ENCODE assay signal across 1 cellular context in the genomic region with DNA sequence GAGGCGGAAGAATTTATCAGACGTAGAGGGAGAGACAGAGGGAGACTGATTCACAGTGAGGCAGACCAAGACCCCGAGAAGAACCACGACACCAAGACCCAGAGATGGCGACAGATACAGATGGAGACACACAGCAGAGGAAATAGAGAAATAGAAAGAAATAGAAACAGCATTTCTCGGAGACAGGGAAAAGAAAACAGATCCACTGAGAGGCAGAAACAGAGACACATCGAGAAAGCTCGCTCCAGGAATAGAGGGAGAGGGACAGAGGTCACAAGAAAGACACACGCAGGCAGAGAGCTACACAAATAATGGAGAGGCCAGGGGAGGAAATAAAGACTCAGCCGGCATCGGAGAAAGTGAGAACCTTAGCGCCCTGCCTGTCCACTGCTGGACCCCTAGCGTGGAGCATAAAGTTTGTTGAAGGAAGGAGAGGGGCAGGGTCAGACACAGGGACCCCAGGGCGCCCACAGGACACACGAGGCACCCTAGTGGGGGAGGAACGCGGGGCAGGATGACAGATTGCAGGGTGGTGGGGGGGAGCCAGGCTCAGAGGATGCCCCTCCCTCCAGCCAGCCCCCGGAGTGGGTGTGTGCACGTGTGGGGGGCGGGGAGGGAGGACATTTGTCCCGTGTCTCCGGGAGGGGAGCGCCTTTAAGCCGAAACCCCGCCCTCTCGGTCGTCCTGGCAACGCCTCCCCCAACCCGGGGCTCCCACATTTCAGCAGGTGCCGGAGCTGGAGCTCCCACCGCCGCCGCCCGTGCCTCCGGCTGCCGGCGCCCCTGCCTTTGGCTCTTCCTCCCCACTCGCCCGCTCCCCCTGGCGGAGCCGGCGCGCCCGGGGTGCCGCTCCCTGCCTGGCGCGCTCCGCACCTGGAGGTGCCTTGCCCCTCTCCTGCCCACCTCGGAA.
TF ChIP-seq lines count a peak whose summit lies in the region.

A gene (plus strand): TSS at position 716 of the 909 bp plus-strand sequence. CDS start 298 bp downstream, outside the sequence.

TF ChIP-seq in K562, 482 proteins besides CTCF, POLR2A, EP300 and RAD21 (continued from another document and continues in another):
- TF ChIP-seq, protein P1, sequence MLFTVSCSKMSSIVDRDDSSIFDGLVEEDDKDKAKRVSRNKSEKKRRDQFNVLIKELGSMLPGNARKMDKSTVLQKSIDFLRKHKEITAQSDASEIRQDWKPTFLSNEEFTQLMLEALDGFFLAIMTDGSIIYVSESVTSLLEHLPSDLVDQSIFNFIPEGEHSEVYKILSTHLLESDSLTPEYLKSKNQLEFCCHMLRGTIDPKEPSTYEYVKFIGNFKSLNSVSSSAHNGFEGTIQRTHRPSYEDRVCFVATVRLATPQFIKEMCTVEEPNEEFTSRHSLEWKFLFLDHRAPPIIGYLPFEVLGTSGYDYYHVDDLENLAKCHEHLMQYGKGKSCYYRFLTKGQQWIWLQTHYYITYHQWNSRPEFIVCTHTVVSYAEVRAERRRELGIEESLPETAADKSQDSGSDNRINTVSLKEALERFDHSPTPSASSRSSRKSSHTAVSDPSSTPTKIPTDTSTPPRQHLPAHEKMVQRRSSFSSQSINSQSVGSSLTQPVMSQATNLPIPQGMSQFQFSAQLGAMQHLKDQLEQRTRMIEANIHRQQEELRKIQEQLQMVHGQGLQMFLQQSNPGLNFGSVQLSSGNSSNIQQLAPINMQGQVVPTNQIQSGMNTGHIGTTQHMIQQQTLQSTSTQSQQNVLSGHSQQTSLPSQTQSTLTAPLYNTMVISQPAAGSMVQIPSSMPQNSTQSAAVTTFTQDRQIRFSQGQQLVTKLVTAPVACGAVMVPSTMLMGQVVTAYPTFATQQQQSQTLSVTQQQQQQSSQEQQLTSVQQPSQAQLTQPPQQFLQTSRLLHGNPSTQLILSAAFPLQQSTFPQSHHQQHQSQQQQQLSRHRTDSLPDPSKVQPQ (CRISPR knock-in tag; IDR thresholded peaks at IDR 0.05; ENCODE audit: borderline replicate concordance) = no peak
- TF ChIP-seq L3MBTL2 (IDR thresholded peaks at IDR 0.05) = no peak
- TF ChIP-seq, protein P2, sequence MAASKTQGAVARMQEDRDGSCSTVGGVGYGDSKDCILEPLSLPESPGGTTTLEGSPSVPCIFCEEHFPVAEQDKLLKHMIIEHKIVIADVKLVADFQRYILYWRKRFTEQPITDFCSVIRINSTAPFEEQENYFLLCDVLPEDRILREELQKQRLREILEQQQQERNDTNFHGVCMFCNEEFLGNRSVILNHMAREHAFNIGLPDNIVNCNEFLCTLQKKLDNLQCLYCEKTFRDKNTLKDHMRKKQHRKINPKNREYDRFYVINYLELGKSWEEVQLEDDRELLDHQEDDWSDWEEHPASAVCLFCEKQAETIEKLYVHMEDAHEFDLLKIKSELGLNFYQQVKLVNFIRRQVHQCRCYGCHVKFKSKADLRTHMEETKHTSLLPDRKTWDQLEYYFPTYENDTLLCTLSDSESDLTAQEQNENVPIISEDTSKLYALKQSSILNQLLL (CRISPR knock-in tag; IDR thresholded peaks at IDR 0.05; ENCODE audit: borderline replicate concordance) = no peak
- TF ChIP-seq TBL1XR1 (IDR thresholded peaks at IDR 0.05; ENCODE audit: low read length in 2 of 2) = no peak
- no peak for TF ChIP-seq ZNF146 (CRISPR knock-in tag; IDR thresholded peaks at IDR 0.05; ENCODE audit: unreplicated experiment)
- no peak for TF ChIP-seq THRAP3 (IDR thresholded peaks at IDR 0.05; ENCODE audit: borderline replicate concordance)
- TF ChIP-seq, protein P3, sequence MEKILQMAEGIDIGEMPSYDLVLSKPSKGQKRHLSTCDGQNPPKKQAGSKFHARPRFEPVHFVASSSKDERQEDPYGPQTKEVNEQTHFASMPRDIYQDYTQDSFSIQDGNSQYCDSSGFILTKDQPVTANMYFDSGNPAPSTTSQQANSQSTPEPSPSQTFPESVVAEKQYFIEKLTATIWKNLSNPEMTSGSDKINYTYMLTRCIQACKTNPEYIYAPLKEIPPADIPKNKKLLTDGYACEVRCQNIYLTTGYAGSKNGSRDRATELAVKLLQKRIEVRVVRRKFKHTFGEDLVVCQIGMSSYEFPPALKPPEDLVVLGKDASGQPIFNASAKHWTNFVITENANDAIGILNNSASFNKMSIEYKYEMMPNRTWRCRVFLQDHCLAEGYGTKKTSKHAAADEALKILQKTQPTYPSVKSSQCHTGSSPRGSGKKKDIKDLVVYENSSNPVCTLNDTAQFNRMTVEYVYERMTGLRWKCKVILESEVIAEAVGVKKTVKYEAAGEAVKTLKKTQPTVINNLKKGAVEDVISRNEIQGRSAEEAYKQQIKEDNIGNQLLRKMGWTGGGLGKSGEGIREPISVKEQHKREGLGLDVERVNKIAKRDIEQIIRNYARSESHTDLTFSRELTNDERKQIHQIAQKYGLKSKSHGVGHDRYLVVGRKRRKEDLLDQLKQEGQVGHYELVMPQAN (IDR thresholded peaks at IDR 0.05; ENCODE audit: borderline replicate concordance) = no peak
- TF ChIP-seq TAF15 (IDR thresholded peaks at IDR 0.05; ENCODE audit: low read depth, low read length) = no peak
- peak; percentile 66; the same call in 1 of the 2 replicates for TF ChIP-seq SMARCA5 (IDR thresholded peaks at IDR 0.05)
- TF ChIP-seq ZC3H4 (CRISPR knock-in tag; IDR thresholded peaks at IDR 0.05; ENCODE audit: borderline replicate concordance) = no peak
- TF ChIP-seq, protein P4, sequence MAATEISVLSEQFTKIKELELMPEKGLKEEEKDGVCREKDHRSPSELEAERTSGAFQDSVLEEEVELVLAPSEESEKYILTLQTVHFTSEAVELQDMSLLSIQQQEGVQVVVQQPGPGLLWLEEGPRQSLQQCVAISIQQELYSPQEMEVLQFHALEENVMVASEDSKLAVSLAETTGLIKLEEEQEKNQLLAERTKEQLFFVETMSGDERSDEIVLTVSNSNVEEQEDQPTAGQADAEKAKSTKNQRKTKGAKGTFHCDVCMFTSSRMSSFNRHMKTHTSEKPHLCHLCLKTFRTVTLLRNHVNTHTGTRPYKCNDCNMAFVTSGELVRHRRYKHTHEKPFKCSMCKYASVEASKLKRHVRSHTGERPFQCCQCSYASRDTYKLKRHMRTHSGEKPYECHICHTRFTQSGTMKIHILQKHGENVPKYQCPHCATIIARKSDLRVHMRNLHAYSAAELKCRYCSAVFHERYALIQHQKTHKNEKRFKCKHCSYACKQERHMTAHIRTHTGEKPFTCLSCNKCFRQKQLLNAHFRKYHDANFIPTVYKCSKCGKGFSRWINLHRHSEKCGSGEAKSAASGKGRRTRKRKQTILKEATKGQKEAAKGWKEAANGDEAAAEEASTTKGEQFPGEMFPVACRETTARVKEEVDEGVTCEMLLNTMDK (IDR thresholded peaks at IDR 0.05; ENCODE audit: borderline replicate concordance, insufficient read depth, low read depth, low read length, poor library complexity, severe bottlenecking) = peak; percentile 87
- TF ChIP-seq, protein P5, sequence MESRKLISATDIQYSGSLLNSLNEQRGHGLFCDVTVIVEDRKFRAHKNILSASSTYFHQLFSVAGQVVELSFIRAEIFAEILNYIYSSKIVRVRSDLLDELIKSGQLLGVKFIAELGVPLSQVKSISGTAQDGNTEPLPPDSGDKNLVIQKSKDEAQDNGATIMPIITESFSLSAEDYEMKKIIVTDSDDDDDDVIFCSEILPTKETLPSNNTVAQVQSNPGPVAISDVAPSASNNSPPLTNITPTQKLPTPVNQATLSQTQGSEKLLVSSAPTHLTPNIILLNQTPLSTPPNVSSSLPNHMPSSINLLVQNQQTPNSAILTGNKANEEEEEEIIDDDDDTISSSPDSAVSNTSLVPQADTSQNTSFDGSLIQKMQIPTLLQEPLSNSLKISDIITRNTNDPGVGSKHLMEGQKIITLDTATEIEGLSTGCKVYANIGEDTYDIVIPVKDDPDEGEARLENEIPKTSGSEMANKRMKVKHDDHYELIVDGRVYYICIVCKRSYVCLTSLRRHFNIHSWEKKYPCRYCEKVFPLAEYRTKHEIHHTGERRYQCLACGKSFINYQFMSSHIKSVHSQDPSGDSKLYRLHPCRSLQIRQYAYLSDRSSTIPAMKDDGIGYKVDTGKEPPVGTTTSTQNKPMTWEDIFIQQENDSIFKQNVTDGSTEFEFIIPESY (CRISPR knock-in tag; IDR thresholded peaks at IDR 0.05) = no peak
- TF ChIP-seq TEAD4 (IDR thresholded peaks at IDR 0.05; ENCODE audit: low read length) = no peak
- TF ChIP-seq TEAD4 (CRISPR knock-in tag; IDR thresholded peaks at IDR 0.05; ENCODE audit: borderline replicate concordance) = no peak
- TF ChIP-seq, protein P6, sequence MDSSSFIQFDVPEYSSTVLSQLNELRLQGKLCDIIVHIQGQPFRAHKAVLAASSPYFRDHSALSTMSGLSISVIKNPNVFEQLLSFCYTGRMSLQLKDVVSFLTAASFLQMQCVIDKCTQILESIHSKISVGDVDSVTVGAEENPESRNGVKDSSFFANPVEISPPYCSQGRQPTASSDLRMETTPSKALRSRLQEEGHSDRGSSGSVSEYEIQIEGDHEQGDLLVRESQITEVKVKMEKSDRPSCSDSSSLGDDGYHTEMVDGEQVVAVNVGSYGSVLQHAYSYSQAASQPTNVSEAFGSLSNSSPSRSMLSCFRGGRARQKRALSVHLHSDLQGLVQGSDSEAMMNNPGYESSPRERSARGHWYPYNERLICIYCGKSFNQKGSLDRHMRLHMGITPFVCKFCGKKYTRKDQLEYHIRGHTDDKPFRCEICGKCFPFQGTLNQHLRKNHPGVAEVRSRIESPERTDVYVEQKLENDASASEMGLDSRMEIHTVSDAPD (CRISPR knock-in tag; IDR thresholded peaks at IDR 0.05) = no peak
- no peak for TF ChIP-seq NFRKB (IDR thresholded peaks at IDR 0.05; ENCODE audit: low read depth)
- no peak for TF ChIP-seq KAT7 (CRISPR knock-in tag; IDR thresholded peaks at IDR 0.05; ENCODE audit: borderline replicate concordance)
- TF ChIP-seq, protein P7, sequence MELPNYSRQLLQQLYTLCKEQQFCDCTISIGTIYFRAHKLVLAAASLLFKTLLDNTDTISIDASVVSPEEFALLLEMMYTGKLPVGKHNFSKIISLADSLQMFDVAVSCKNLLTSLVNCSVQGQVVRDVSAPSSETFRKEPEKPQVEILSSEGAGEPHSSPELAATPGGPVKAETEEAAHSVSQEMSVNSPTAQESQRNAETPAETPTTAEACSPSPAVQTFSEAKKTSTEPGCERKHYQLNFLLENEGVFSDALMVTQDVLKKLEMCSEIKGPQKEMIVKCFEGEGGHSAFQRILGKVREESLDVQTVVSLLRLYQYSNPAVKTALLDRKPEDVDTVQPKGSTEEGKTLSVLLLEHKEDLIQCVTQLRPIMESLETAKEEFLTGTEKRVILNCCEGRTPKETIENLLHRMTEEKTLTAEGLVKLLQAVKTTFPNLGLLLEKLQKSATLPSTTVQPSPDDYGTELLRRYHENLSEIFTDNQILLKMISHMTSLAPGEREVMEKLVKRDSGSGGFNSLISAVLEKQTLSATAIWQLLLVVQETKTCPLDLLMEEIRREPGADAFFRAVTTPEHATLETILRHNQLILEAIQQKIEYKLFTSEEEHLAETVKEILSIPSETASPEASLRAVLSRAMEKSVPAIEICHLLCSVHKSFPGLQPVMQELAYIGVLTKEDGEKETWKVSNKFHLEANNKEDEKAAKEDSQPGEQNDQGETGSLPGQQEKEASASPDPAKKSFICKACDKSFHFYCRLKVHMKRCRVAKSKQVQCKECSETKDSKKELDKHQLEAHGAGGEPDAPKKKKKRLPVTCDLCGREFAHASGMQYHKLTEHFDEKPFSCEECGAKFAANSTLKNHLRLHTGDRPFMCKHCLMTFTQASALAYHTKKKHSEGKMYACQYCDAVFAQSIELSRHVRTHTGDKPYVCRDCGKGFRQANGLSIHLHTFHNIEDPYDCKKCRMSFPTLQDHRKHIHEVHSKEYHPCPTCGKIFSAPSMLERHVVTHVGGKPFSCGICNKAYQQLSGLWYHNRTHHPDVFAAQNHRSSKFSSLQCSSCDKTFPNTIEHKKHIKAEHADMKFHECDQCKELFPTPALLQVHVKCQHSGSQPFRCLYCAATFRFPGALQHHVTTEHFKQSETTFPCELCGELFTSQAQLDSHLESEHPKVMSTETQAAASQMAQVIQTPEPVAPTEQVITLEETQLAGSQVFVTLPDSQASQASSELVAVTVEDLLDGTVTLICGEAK (IDR thresholded peaks at IDR 0.05) = peak; percentile 88
- TF ChIP-seq, protein P7 (CRISPR knock-in tag; IDR thresholded peaks at IDR 0.05) = peak; percentile 75; the same call in 1 of the 2 replicates
- no peak for TF ChIP-seq CHD1 (IDR thresholded peaks at IDR 0.05; ENCODE audit: low read length)
- TF ChIP-seq, protein P8, sequence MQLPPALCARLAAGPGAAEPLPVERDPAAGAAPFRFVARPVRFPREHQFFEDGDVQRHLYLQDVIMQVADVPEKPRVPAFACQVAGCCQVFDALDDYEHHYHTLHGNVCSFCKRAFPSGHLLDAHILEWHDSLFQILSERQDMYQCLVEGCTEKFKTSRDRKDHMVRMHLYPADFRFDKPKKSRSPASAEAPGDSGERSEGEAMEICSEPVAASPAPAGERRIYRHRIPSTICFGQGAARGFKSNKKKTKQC (CRISPR knock-in tag; IDR thresholded peaks at IDR 0.05) = no peak
- TF ChIP-seq, protein P9, sequence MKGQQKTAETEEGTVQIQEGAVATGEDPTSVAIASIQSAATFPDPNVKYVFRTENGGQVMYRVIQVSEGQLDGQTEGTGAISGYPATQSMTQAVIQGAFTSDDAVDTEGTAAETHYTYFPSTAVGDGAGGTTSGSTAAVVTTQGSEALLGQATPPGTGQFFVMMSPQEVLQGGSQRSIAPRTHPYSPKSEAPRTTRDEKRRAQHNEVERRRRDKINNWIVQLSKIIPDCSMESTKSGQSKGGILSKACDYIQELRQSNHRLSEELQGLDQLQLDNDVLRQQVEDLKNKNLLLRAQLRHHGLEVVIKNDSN (CRISPR knock-in tag; IDR thresholded peaks at IDR 0.05) = peak; percentile 38; the same call in 1 of the 2 replicates
- 0 out of 2 replicates have a peak, but pooled peaks have one; percentile 39 for TF ChIP-seq RB1 (IDR thresholded peaks at IDR 0.05; ENCODE audit: low read depth)
- TF ChIP-seq, protein P10, sequence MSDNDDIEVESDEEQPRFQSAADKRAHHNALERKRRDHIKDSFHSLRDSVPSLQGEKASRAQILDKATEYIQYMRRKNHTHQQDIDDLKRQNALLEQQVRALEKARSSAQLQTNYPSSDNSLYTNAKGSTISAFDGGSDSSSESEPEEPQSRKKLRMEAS (CRISPR knock-in tag; IDR thresholded peaks at IDR 0.05) = peak; percentile 45
- TF ChIP-seq CBFA2T2 (conservative IDR thresholded peaks at IDR 0.05) = no peak
- TF ChIP-seq ZNF143 (CRISPR knock-in tag; IDR thresholded peaks at IDR 0.05) = no peak
